ENCODE assay signal across 5 cellular contexts in genomic region chr17:135022-135421, GRCh38. TPM values are rescaled to one million over a fixed set of nuclear protein-coding genes. Genes with fewer than 3 reads are reported as not detected.
"Had no signal": no experiment of that assay in that cellular context is flagged by ENCODE, and none has a peak within 500 bp of the region (broad histone marks: within the 10 kb centered on the region; RNA-seq: fewer than 3 reads in every experiment).

No MANE protein-coding gene starts in this region.

RNA-seq across cellular contexts. Expression of gene SCGB1C2, which starts 2.3 kb away (rescaled TPM):
- total RNA-seq: K562, M059J, Right ventricle myocardium superior, SJSA1 had no signal
- polyA plus RNA-seq: IgD-negative memory B cell, K562 had no signal

RNA-seq across cellular contexts. Expression of gene DOC2B, which starts 46.4 kb away (rescaled TPM):
- total RNA-seq: SJSA1 had no signal
- polyA plus RNA-seq: IgD-negative memory B cell, K562 had no signal
